ENCODE assay signal across 22 cellular contexts in the genomic region with DNA sequence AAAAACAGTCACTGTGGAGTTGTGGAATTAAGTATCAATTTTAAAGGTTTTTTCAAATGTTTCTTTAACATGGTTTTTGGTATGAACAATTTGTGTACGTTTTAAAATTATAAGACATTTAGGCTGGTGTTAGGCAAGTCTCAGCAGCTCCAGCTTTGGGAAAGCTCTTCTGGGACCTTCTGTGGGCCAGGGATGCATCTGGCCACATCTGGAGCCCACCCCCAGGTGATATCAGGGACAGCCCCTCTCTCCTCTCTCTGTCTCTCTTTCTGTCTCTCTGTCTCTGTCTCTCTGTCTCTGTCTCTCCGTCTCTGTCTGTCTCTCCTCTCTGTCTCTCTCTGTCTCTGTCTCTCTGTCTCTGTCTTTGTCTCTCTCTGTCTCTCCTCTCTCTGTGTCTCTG. TPM values are rescaled to one million over a fixed set of nuclear protein-coding genes. Genes with fewer than 3 reads are reported as not detected.
DNase-seq lines count a peak whose midpoint lies in the region; ATAC-seq and TF ChIP-seq lines count a peak whose summit lies in the region.
"Had no signal": no experiment of that assay in that cellular context is flagged by ENCODE, and none has a peak within 500 bp of the region (broad histone marks: within the 10 kb centered on the region; RNA-seq: fewer than 3 reads in every experiment).

No MANE protein-coding gene starts in this region.

- peaks cover 28% of the 10 kb centered on the region for H3F3A ChIP-seq in GM23338 (replicated peaks; ENCODE audit: low read depth)

- H3K36me3 Mint-ChIP-seq in GM23338 (ENCODE audit: low read depth): peaks cover 12% of the 10 kb centered on the region
- H3K36me3 Mint-ChIP-seq: CD14-positive monocyte had no signal

- H3K9me3 Mint-ChIP-seq in GM23338: no peaks in the 10 kb centered on the region
- H3K9me3 Mint-ChIP-seq: activated CD4-positive, alpha-beta memory T cell treated with anti-CD3 and anti-CD28 coated beads, Interleukin-2, amount 10 ng/mL, durations not matched to agents 7 days and 5 days had no signal

- H4K20me1 ChIP-seq in GM23338 (replicated peaks; ENCODE audit: insufficient read depth) (peaks cover 6% of the 10 kb centered on the region; the same call in 1 of the 2 replicates), hepatocyte (ENCODE audit: insufficient read depth, poor library complexity, severe bottlenecking) (peaks cover 17% of the 10 kb centered on the region)

- ATAC-seq in GM23338: no peak
- ATAC-seq in thoracic aorta (ENCODE audit: insufficient number of reproducible peaks, low FRiP score, low read depth): no peak
- no peak for ATAC-seq in GM18519 (IDR thresholded peaks at IDR 0.05; ENCODE audit: low FRiP score, unreplicated experiment)
- ATAC-seq: upper lobe of right lung had no signal

- H3K4me3 ChIP-seq in GM23338: peak overlapping the region; percentile 74; the same call in 1 of the 2 replicates
- peak overlapping the region; percentile 82 for H3K4me3 ChIP-seq in adipocyte (ENCODE audit: low read length)
- no peak overlapping the region for H3K4me3 ChIP-seq in hepatocyte
- no peak overlapping the region for H3K4me3 ChIP-seq in thoracic aorta
- H3K4me3 ChIP-seq in thyroid gland (replicated peaks in 1 of 3): no peak overlapping the region

- no peak overlapping the region for H3K4me3 Mint-ChIP-seq in GM23338
- H3K4me3 Mint-ChIP-seq: activated CD4-positive, alpha-beta memory T cell treated with anti-CD3 and anti-CD28 coated beads, Interleukin-2, amount 10 ng/mL, durations not matched to agents 7 days and 5 days; CD14-positive monocyte had no signal

- intact Hi-C loops in thyroid gland (cut with DNase I): loop anchor here (10.0 kb wide), 1 partner anchor 205 kb away; the partner anchor contains the start of gene SPATC1L

- H3K36me3 ChIP-seq in GM23338 (ENCODE audit: insufficient read depth): peaks cover 3% of the 10 kb centered on the region; the same call in 1 of the 2 replicates
- peaks cover 13% of the 10 kb centered on the region for H3K36me3 ChIP-seq in adipocyte (ENCODE audit: control insufficient read depth, insufficient read depth, low read length, severe bottlenecking)
- H3K36me3 ChIP-seq in hepatocyte (replicated peaks; ENCODE audit: insufficient read depth, low read depth): no peaks in the 10 kb centered on the region
- H3K36me3 ChIP-seq in thoracic aorta: peaks cover 12% of the 10 kb centered on the region
- H3K36me3 ChIP-seq in thyroid gland: no peaks in the 10 kb centered on the region
- H3K36me3 ChIP-seq: upper lobe of right lung had no signal

- H3K4me1 Mint-ChIP-seq in GM23338: peaks cover 18% of the 10 kb centered on the region

- peaks cover 22% of the 10 kb centered on the region for H3K4me1 ChIP-seq in GM23338 (ENCODE audit: insufficient read depth)
- peaks cover 42% of the 10 kb centered on the region for H3K4me1 ChIP-seq in adipocyte (ENCODE audit: control insufficient read depth, insufficient read depth, low read length)
- peaks cover 30% of the 10 kb centered on the region for H3K4me1 ChIP-seq in hepatocyte (ENCODE audit: insufficient read depth)
- peaks cover 10 to 35% of the 10 kb centered on the region in 2 donors for H3K4me1 ChIP-seq in thoracic aorta (ENCODE audit: control insufficient read depth in 1 of 2, low read depth in 2 of 2)
- H3K4me1 ChIP-seq in thyroid gland: peaks cover 13 to 27% of the 10 kb centered on the region in 2 donors
- H3K4me1 ChIP-seq: prostate gland had no signal

- H3K27ac Mint-ChIP-seq in GM23338: no peak overlapping the region
- H3K27ac Mint-ChIP-seq: activated CD4-positive, alpha-beta memory T cell treated with anti-CD3 and anti-CD28 coated beads, Interleukin-2, amount 10 ng/mL, durations not matched to agents 7 days and 5 days; CD14-positive monocyte had no signal

- WGBS in hepatocyte (ENCODE audit: low lambda C conversion rate, missing lambda C conversion rate): 64% methylated on average over 2 of the region's 2 CpGs
- 69 to 70% methylated on average over 2 of the region's 2 CpGs for WGBS in thyroid gland, 2 donors

- peak overlapping the region; percentile 91 for H3K9ac ChIP-seq in adipocyte (ENCODE audit: low read length)

- H3K79me2 ChIP-seq in GM23338 (replicated peaks; ENCODE audit: insufficient read depth): peaks cover 4% of the 10 kb centered on the region; the same call in 1 of the 2 replicates
- peaks cover 37% of the 10 kb centered on the region for H3K79me2 ChIP-seq in hepatocyte

- H2AFZ ChIP-seq in GM23338 (no peak overlapping the region), hepatocyte (no peak overlapping the region)

- H3K27ac ChIP-seq in GM23338 (ENCODE audit: low read depth) (no peak overlapping the region), hepatocyte (peak overlapping the region; percentile 86), thoracic aorta (peak overlapping the region; percentile 43 to 78), thyroid gland (no peak overlapping the region)

- H3K27me3 ChIP-seq in GM23338 (ENCODE audit: insufficient read depth) (peaks cover 14% of the 10 kb centered on the region; the same call in 1 of the 2 replicates), adipocyte (replicated peaks; ENCODE audit: control insufficient read depth, insufficient read depth, low read length) (no peaks in the 10 kb centered on the region), hepatocyte (no peaks in the 10 kb centered on the region), thoracic aorta (replicated peaks; ENCODE audit: insufficient read depth) (no peaks in the 10 kb centered on the region), thyroid gland (no peaks in the 10 kb centered on the region)
- H3K27me3 ChIP-seq: adrenal gland had no signal

- H3K9me3 ChIP-seq in adipocyte (ENCODE audit: control insufficient read depth, low read length) (no peaks in the 10 kb centered on the region), hepatocyte (ENCODE audit: low read depth) (no peaks in the 10 kb centered on the region), thoracic aorta (no peaks in the 10 kb centered on the region), thyroid gland (no peaks in the 10 kb centered on the region)
- H3K9me3 ChIP-seq: adrenal gland, prostate gland, upper lobe of right lung had no signal

- H3K9me2 ChIP-seq in GM23338 (ENCODE audit: insufficient read depth) (no peaks in the 10 kb centered on the region), hepatocyte (replicated peaks; ENCODE audit: insufficient read depth) (no peaks in the 10 kb centered on the region)

- no peak for TF ChIP-seq CTCF in GM23338 (conservative IDR thresholded peaks at IDR 0.05; ENCODE audit: low read depth in 2 of 2)
- no peak for TF ChIP-seq CTCF in hepatocyte (IDR thresholded peaks at IDR 0.05; ENCODE audit: poor library complexity)
- no peak for TF ChIP-seq CTCF in thoracic aorta (IDR thresholded peaks at IDR 0.05)
- TF ChIP-seq CTCF in thyroid gland (IDR thresholded peaks at IDR 0.05): no peak

- peaks cover 12% of the 10 kb centered on the region for H3K27me3 Mint-ChIP-seq in GM23338 (ENCODE audit: insufficient read depth, low read depth, poor library complexity)

- no peak for DNase-seq in GM23338 (ENCODE audit: low spot score)
- peak; percentile 12 for DNase-seq in adipocyte (ENCODE audit: low read depth)
- DNase-seq in hepatocyte (ENCODE audit: low spot score): no peak
- DNase-seq in thoracic aorta (ENCODE audit: low spot score): no peak
- no peak for DNase-seq in NOMO-1 treated with dmso at 0.1 percent for 144 hours (lab: John Stamatoyannopoulos, UW; ENCODE audit: unreplicated experiment)
- no peak for DNase-seq in thyroid gland
- DNase-seq in activated effector memory CD4-positive, alpha-beta T cell treated with anti-CD3 and anti-CD28 coated beads, Interleukin-2, amount 50 U/mL, for 16 hours: no peak
- DNase-seq: activated CD4-positive, alpha-beta memory T cell treated with anti-CD3 and anti-CD28 coated beads, Interleukin-2, amount 10 ng/mL, durations not matched to agents 7 days and 5 days; activated T-cell treated with anti-CD3 and anti-CD28 coated beads for 4 hours; adrenal gland; dermis blood vessel endothelial cell; EL; hypothalamus; KG1; NCI-H1694; NCI-H2171 treated with DMSO at 0.1 percent for 48 hours; NCI-H526 treated with DMSO at 0.1 percent for 48 hours; stimulated activated CD4-positive, alpha-beta T cell treated with anti-CD3 and anti-CD28 coated beads, Interleukin-2, amount 100 ng/mL, for 48 hours had no signal

- peak overlapping the region; percentile 90; the same call in 1 of the 2 replicates for H3K4me2 ChIP-seq in GM23338
- H3K4me2 ChIP-seq in hepatocyte: peak overlapping the region; percentile 87

- TF ChIP-seq POLR2A in thyroid gland (IDR thresholded peaks at IDR 0.05): no peak

TF ChIP-seq in GM23338, 12 proteins besides CTCF, POLR2A, EP300 and RAD21 (continues in another document):
- TF ChIP-seq EZH2 (IDR thresholded peaks at IDR 0.05; ENCODE audit: low read depth, unreplicated experiment) (no peak), EZH2phosphoT487 (IDR thresholded peaks at IDR 0.05; ENCODE audit: unreplicated experiment) (no peak), NANOG (IDR thresholded peaks at IDR 0.05; ENCODE audit: borderline replicate concordance) (no peak), STAT1 (IDR thresholded peaks at IDR 0.05; ENCODE audit: unreplicated experiment) (no peak)

RNA-seq across cellular contexts. Expression of gene COL6A1, which starts 1.3 kb away (rescaled TPM):
- total RNA-seq in GM23338 (2014; rRNA removed; shearing (Covaris generic)): 151 and 180 TPM in 2 replicates
- polyA plus RNA-seq in GM23338 (2016; fragmentation: Nextera tagmentation; extraction: Ambion mirVana) (76.0 and 84.5 TPM in 2 replicates), hepatocyte (592 and 616 TPM in 2 replicates)
- total RNA-seq in hepatocyte (193 and 296 TPM in 2 replicates), thoracic aorta (1,000 to 10,000 TPM in 1 of 2 donors, 100 to 1,000 TPM in 1; 814 to 1,189 TPM), thyroid gland (100 to 1,000 TPM in 3 of 4 donors, 10 to 100 TPM in 1; 96.1 to 213 (median 162) TPM)

Comparison
In these comparisons a context has a peak if more than half of its experiments do, and no peak if none do; other contexts are left out.
1. H3K27ac ChIP-seq: peak in hepatocyte (single experiment) and thoracic aorta (2 of 2); none in GM23338 (single experiment) and thyroid gland (0 of 3).
2. H3K4me3 ChIP-seq: peak in GM23338 (single experiment) and adipocyte (single experiment); none in hepatocyte (single experiment), thoracic aorta (single experiment) and thyroid gland (0 of 3).